Comparison of ENCODE assay signal across 35 cellular contexts in genomic region chr13:59538512-59538911, GRCh38.
"Had no signal": no experiment of that assay in that cellular context is flagged by ENCODE, and none has a peak within 500 bp of the region (broad histone marks: within the 10 kb centered on the region; RNA-seq: fewer than 3 reads in every experiment).

No MANE protein-coding gene starts in this region.

- H3K4me1 Mint-ChIP-seq: activated naive CD4-positive, alpha-beta T cell treated with anti-CD3 and anti-CD28 coated beads, Interleukin-2, amount 10 ng/mL, durations not matched to agents 7 days and 5 days; activated naive CD8-positive, alpha-beta T cell treated with anti-CD3 and anti-CD28 coated beads, Interleukin-2, amount 50 U/mL, for 24 hours had no signal

- H3K27me3 ChIP-seq: SJCRH30 had no signal

- FAIRE-seq: bronchial epithelial cell, TTC549 had no signal

- H3K9me3 Mint-ChIP-seq: activated CD4-positive, alpha-beta memory T cell treated with anti-CD3 and anti-CD28 coated beads for 36 hours; activated naive CD4-positive, alpha-beta T cell treated with anti-CD3 and anti-CD28 coated beads, Interleukin-2, amount 10 ng/mL, durations not matched to agents 7 days and 5 days; activated naive CD8-positive, alpha-beta T cell treated with anti-CD3 and anti-CD28 coated beads, Interleukin-2, amount 50 U/mL, for 24 hours; activated T-cell treated with anti-CD3 and anti-CD28 coated beads, Interleukin-2, amount 50 U/mL, for 4 hours; activated T-helper 1 cell treated with anti-CD3 and anti-CD28 coated beads, Interleukin-12 subunit alpha, Interleukin-12 subunit beta, Interleukin-2, Interleukin-4 antibody, amounts not matched to agents 30 ng/mL and 10 ng/mL and 1 ng/mL, durations not matched to agents 14 hours and 24 hours and 36 hours had no signal

- H3K36me3 Mint-ChIP-seq: activated CD4-positive, alpha-beta memory T cell treated with anti-CD3 and anti-CD28 coated beads for 36 hours; activated naive CD4-positive, alpha-beta T cell treated with anti-CD3 and anti-CD28 coated beads, Interleukin-2, amount 10 ng/mL, durations not matched to agents 7 days and 5 days; activated naive CD8-positive, alpha-beta T cell; brain had no signal

- H3K27me3 Mint-ChIP-seq: activated naive CD4-positive, alpha-beta T cell treated with anti-CD3 and anti-CD28 coated beads, Interleukin-2, amount 10 ng/mL, durations not matched to agents 7 days and 5 days; activated naive CD8-positive, alpha-beta T cell; activated naive CD8-positive, alpha-beta T cell treated with anti-CD3 and anti-CD28 coated beads, Interleukin-2, amount 50 U/mL, for 24 hours had no signal

- H3K4me3 ChIP-seq: SJCRH30, SK-N-MC had no signal

- DNase-seq: activated CD4-positive, alpha-beta memory T cell treated with anti-CD3 and anti-CD28 coated beads for 36 hours; activated CD4-positive, alpha-beta T cell treated with anti-CD3 and anti-CD28 coated beads for 4 hours; activated CD4-positive, alpha-beta T cell treated with anti-CD3 and anti-CD28 coated beads, Interleukin-2, amount 50 U/mL, for 1 hour; activated CD4-positive, CD25-positive, alpha-beta regulatory T cell treated with anti-CD3 and anti-CD28 coated beads, Interleukin-2, amount 50 U/mL, for 72 hours; activated CD8-positive, alpha-beta memory T cell treated with anti-CD3 and anti-CD28 coated beads, Interleukin-2, amount 50 U/mL, for 4 hours; activated naive CD4-positive, alpha-beta T cell treated with anti-CD3 and anti-CD28 coated beads, Interleukin-2, amount 10 ng/mL, durations not matched to agents 7 days and 5 days; activated naive CD8-positive, alpha-beta T cell treated with anti-CD3 and anti-CD28 coated beads, Interleukin-2, amount 50 U/mL, for 24 hours; activated T-cell treated with anti-CD3 and anti-CD28 coated beads for 4 hours; activated T-cell treated with anti-CD3 and anti-CD28 coated beads, Interleukin-2, amount 50 U/mL, for 4 hours; anterior cingulate cortex; caudate nucleus; cerebellar nuclear complex; Kasumi-1; MM.1S; NCI-H1092 treated with DMSO at 0.1 percent for 48 hours; NCI-H1417; NCI-H146; NCI-H187; NCI-H2029 treated with DMSO at 0.1 percent for 48 hours; NCI-H2107; NCI-H2171; NCI-H510A; NCI-H526; NCI-H748 treated with DMSO at 0.1 percent for 48 hours; NK-92 treated with Interleukin-12 subunit alpha and Interleukin-12 subunit beta, amount 100 ng/mL, for 24 hours; SHP77; SJCRH30; T1000 had no signal

- ATAC-seq: activated naive CD8-positive, alpha-beta T cell treated with anti-CD3 and anti-CD28 coated beads, Interleukin-2, amount 50 U/mL, for 24 hours; activated T-cell treated with anti-CD3 and anti-CD28 coated beads, Interleukin-2, amount 50 U/mL, for 4 hours; Panc1 had no signal

- H3K27ac Mint-ChIP-seq: activated CD4-positive, alpha-beta memory T cell treated with anti-CD3 and anti-CD28 coated beads for 36 hours; activated naive CD4-positive, alpha-beta T cell treated with anti-CD3 and anti-CD28 coated beads, Interleukin-2, amount 10 ng/mL, durations not matched to agents 7 days and 5 days; activated naive CD8-positive, alpha-beta T cell; activated naive CD8-positive, alpha-beta T cell treated with anti-CD3 and anti-CD28 coated beads, Interleukin-2, amount 50 U/mL, for 24 hours; activated T-helper 1 cell treated with anti-CD3 and anti-CD28 coated beads, Interleukin-12 subunit alpha, Interleukin-12 subunit beta, Interleukin-2, Interleukin-4 antibody, amounts not matched to agents 30 ng/mL and 10 ng/mL and 1 ng/mL, durations not matched to agents 14 hours and 24 hours and 36 hours; brain had no signal

- H3K4me3 Mint-ChIP-seq: activated CD4-positive, alpha-beta memory T cell treated with anti-CD3 and anti-CD28 coated beads for 36 hours; activated naive CD4-positive, alpha-beta T cell treated with anti-CD3 and anti-CD28 coated beads, Interleukin-2, amount 10 ng/mL, durations not matched to agents 7 days and 5 days; activated naive CD8-positive, alpha-beta T cell; activated naive CD8-positive, alpha-beta T cell treated with anti-CD3 and anti-CD28 coated beads, Interleukin-2, amount 50 U/mL, for 24 hours; activated T-cell treated with anti-CD3 and anti-CD28 coated beads, Interleukin-2, amount 50 U/mL, for 4 hours; activated T-helper 1 cell treated with anti-CD3 and anti-CD28 coated beads, Interleukin-12 subunit alpha, Interleukin-12 subunit beta, Interleukin-2, Interleukin-4 antibody, amounts not matched to agents 30 ng/mL and 10 ng/mL and 1 ng/mL, durations not matched to agents 14 hours and 24 hours and 36 hours; brain had no signal

- H3K9me3 ChIP-seq: SJCRH30 had no signal

- H3K27ac ChIP-seq: SJCRH30, SK-N-MC had no signal

- H3K36me3 ChIP-seq: SJCRH30 had no signal
